ENCODE assay signal across 8 cellular contexts in genomic region chr6:159691963-159692287, GRCh38. TPM values are rescaled to one million over a fixed set of nuclear protein-coding genes. Genes with fewer than 3 reads are reported as not detected.
A peak's percentile ranks its signal among the peaks of the same experiment; 100 is the strongest.
DNase-seq lines count a peak whose midpoint lies in the region; ATAC-seq, FAIRE-seq and TF ChIP-seq lines count a peak whose summit lies in the region.

No MANE protein-coding gene starts in this region.

- peaks cover 3 to 33% of the 10 kb centered on the region in 2 experiments; a peak in 3 of 4 replicates for H3K79me2 ChIP-seq in H1 (ENCODE audit: control insufficient read depth in 1 of 2, insufficient read depth in 2 of 2, low read length in 2 of 2)
- peaks cover 55% of the 10 kb centered on the region for H3K79me2 ChIP-seq in osteoblast (ENCODE audit: insufficient read depth, low read length)

- H4K20me1 ChIP-seq in H1 (replicated peaks in 1 of 2; ENCODE audit: control insufficient read depth in 1 of 2, insufficient read depth in 2 of 2, low read length in 2 of 2) = peaks cover 4 to 12% of the 10 kb centered on the region in 2 experiments
- H4K20me1 ChIP-seq in osteoblast (ENCODE audit: insufficient read depth, low read length) = peaks cover 5% of the 10 kb centered on the region

- TF ChIP-seq RAD21 in H1 (IDR thresholded peaks at IDR 0.05 in 1 of 2, conservative IDR thresholded peaks at IDR 0.05 in 1 of 2; ENCODE audit: low read depth in 2 of 2, low read length in 2 of 2) = no peak

- POLR2A ChIA-PET in H1 (lab: Charles Lee; ENCODE audit: partially characterized antibody) = interaction anchor here (0.9 to 4.5 kb wide), 14 partner anchors 9 to 523 kb away, joined by 3 to 32 read pairs (median 7); partner anchors contain the start of genes ACAT2, FNDC1, MRPL18 and TCP1

- H3K36me3 ChIP-seq in ES-I3 (ENCODE audit: insufficient read depth, low read length) = peaks cover 4% of the 10 kb centered on the region; the same call in 1 of the 2 replicates
- H3K36me3 ChIP-seq in H1 (ENCODE audit: control insufficient read depth in 2 of 4, insufficient read depth in 4 of 4, low read length in 3 of 4) = peaks cover 0 to 7% (median 3%) of the 10 kb centered on the region in 4 experiments; a peak in 3 of 8 replicates
- H3K36me3 ChIP-seq in osteoblast (ENCODE audit: insufficient read depth, low read length) = peaks cover 13% of the 10 kb centered on the region

- H3K79me1 ChIP-seq in H1 (ENCODE audit: low read depth, low read length) = peaks cover 5% of the 10 kb centered on the region

- H2BK5ac ChIP-seq in H1 (ENCODE audit: low read depth, low read length) = no peak overlapping the region

- CTCF ChIA-PET in H1 (lab: Charles Lee; ENCODE audit: partially characterized antibody) = interaction anchor here (1.1 to 2.0 kb wide), 11 partner anchors 8 to 522 kb away, joined by 3 to 7 read pairs (median 4); partner anchors contain the start of gene FNDC1

- no peak overlapping the region for H4K5ac ChIP-seq in H1 (ENCODE audit: insufficient read length, low read depth, low read length)

- H3K9ac ChIP-seq in ES-I3 (ENCODE audit: low read depth, low read length) = peak overlapping the region; percentile 80; the same call in 1 of the 2 replicates
- peak overlapping the region in 1 of 4 experiments; percentile 74; a peak in 1 of 7 replicates for H3K9ac ChIP-seq in H1 (replicated peaks in 1 of 4; ENCODE audit: extremely low read depth in 1 of 4, low read depth in 3 of 4, low read length in 3 of 4)

- 0 out of 2 replicates have a peak overlapping the region, but pooled peaks have one; percentile 18 for H2BK15ac ChIP-seq in H1 (ENCODE audit: low read length)

- H3K18ac ChIP-seq in H1 (ENCODE audit: extremely low read depth, low read length) = no peak overlapping the region

- no peak overlapping the region for H3K23ac ChIP-seq in H1 (ENCODE audit: insufficient read length)

- no peak overlapping the region for H2BK12ac ChIP-seq in H1 (ENCODE audit: low read depth, low read length)

- H3K27ac ChIP-seq in H1 (ENCODE audit: low read depth, low read length) (no peak overlapping the region), osteoblast (ENCODE audit: low read depth, low read length) (peak overlapping the region; percentile 71)

- H4K8ac ChIP-seq in H1 (ENCODE audit: extremely low read depth, insufficient read depth, low read length) = no peak overlapping the region

- no peak for TF ChIP-seq EP300 in H1 (IDR thresholded peaks at IDR 0.05; ENCODE audit: borderline replicate concordance in 1 of 2, low read depth in 2 of 2, low read length in 2 of 2)

- H3K4me3 ChIP-seq in H1 (ENCODE audit: extremely low read depth in 1 of 4, insufficient read depth in 2 of 4, low read depth in 3 of 4, low read length in 4 of 4) = peak overlapping the region; percentile 51 to 99 (median 88); a peak in 7 of 8 replicates
- H3K4me3 ChIP-seq in osteoblast (ENCODE audit: insufficient read depth, low read length) = peak overlapping the region; percentile 85

- TF ChIP-seq POLR2A in H1 (IDR thresholded peaks at IDR 0.05; ENCODE audit: control extremely low read depth in 1 of 2, low read depth in 2 of 2, low read length in 2 of 2) = no peak

- peaks cover 14% of the 10 kb centered on the region for H3K23me2 ChIP-seq in H1 (ENCODE audit: low read depth, low read length)

- H3K4ac ChIP-seq in H1 (replicated peaks; ENCODE audit: insufficient read length, low read depth, low read length) = no peak overlapping the region

- H3K56ac ChIP-seq in H1 (replicated peaks; ENCODE audit: insufficient read length, low read depth, low read length) = no peak overlapping the region

- FAIRE-seq in H1 (lab: Jason Lieb, UNC) = no peak

- H2AFZ ChIP-seq in H1 (ENCODE audit: low read length) = no peak overlapping the region
- H2AFZ ChIP-seq in osteoblast (ENCODE audit: low read length) = peak overlapping the region; percentile 83

- H2AK5ac ChIP-seq in H1 (ENCODE audit: low read depth, low read length) = peak overlapping the region; percentile 39; the same call in 1 of the 2 replicates

- H3K9me3 ChIP-seq in ES-I3 (ENCODE audit: control insufficient read depth, insufficient read depth, low read length) (no peaks in the 10 kb centered on the region), H1 (ENCODE audit: insufficient read depth in 2 of 2, low read depth in 1 of 2, low read length in 1 of 2) (no peaks in the 10 kb centered on the region), osteoblast (ENCODE audit: low read depth, low read length) (no peaks in the 10 kb centered on the region)

- WGBS in H1 (ENCODE audit: extremely low coverage in 1 of 2, insufficient coverage in 1 of 2, insufficient read length in 1 of 2, insufficient replicate concordance in 2 of 2, low coverage in 1 of 2, low lambda C conversion rate in 2 of 2, missing lambda C conversion rate in 1 of 2), 2 experiments = 72% methylated on average over 7 of the region's 7 CpGs; no CpG with 5 or more reads in 1 of the 2 experiments

- no peak overlapping the region for H2BK120ac ChIP-seq in H1 (replicated peaks; ENCODE audit: low read depth, low read length)

- no peak for TF ChIP-seq CTCF in H1 (IDR thresholded peaks at IDR 0.05; ENCODE audit: control extremely low read depth in 1 of 3, insufficient read depth in 1 of 3, low read depth in 1 of 3, low read length in 3 of 3)
- no peak for TF ChIP-seq CTCF in osteoblast (IDR thresholded peaks at IDR 0.05; ENCODE audit: extremely low read depth, low read depth, low read length)

- H3K4me1 ChIP-seq in ES-I3 (ENCODE audit: insufficient read depth, low read length) (no peaks in the 10 kb centered on the region), H1 (replicated peaks in 1 of 4; ENCODE audit: control insufficient read depth in 3 of 4, insufficient read depth in 4 of 4, low read length in 3 of 4) (peaks cover 3 to 15% (median 8%) of the 10 kb centered on the region in 4 experiments), osteoblast (ENCODE audit: insufficient read depth, low read length) (peaks cover 22% of the 10 kb centered on the region)

- no peak overlapping the region for H3K14ac ChIP-seq in H1 (ENCODE audit: insufficient read length)

- H3K4me2 ChIP-seq in H1 (ENCODE audit: insufficient read depth in 1 of 2, low read depth in 2 of 2, low read length in 2 of 2) (peak overlapping the region; percentile 90 to 96), osteoblast (ENCODE audit: insufficient read depth, low read length) (peak overlapping the region; percentile 84)

- H4K91ac ChIP-seq in H1 (replicated peaks; ENCODE audit: insufficient read length, low read length) = no peak overlapping the region

- DNase-seq in NCI-H69 (lab: John Stamatoyannopoulos, UW) (peak; percentile 25), H1 (ENCODE audit: low read depth in 1 of 2, low spot score in 2 of 2) (no peak), osteoblast (ENCODE audit: insufficient read length, low spot score, missing footprints) (peak; percentile 78), SK-N-DZ (ENCODE audit: low spot score) (no peak)

- ATAC-seq in GM21390 (IDR thresholded peaks at IDR 0.05; ENCODE audit: unreplicated experiment) (no peak), HG02840 (IDR thresholded peaks at IDR 0.05; ENCODE audit: low FRiP score, unreplicated experiment) (no peak), GM18498 (IDR thresholded peaks at IDR 0.05; ENCODE audit: unreplicated experiment) (no peak)

- no peaks in the 10 kb centered on the region for H3K27me3 ChIP-seq in H1 (replicated peaks in 1 of 4; ENCODE audit: control insufficient read depth in 3 of 4, extremely low read depth in 1 of 4, insufficient read depth in 3 of 4, low read length in 3 of 4)
- no peaks in the 10 kb centered on the region for H3K27me3 ChIP-seq in osteoblast (ENCODE audit: insufficient read depth, low read length)

- no peak overlapping the region for H2BK20ac ChIP-seq in H1 (ENCODE audit: low read length)

TF ChIP-seq in H1, 55 proteins besides CTCF, POLR2A, EP300 and RAD21 (continues in another document):
- no peak for TF ChIP-seq RNF2 (IDR thresholded peaks at IDR 0.05; ENCODE audit: borderline replicate concordance, low read depth, low read length, missing control alignments, poor library complexity, severe bottlenecking)
- no peak for TF ChIP-seq RXRA (IDR thresholded peaks at IDR 0.05; ENCODE audit: insufficient read depth, low read depth, low read length)
- no peak for TF ChIP-seq CEBPB (IDR thresholded peaks at IDR 0.05; ENCODE audit: low read depth, low read length)

RNA-seq across cellular contexts. Expression of gene SOD2, which starts 1.1 kb away (rescaled TPM):
- total RNA-seq in H1 (2021; fragmentation: NEBNext Ultra II Directional; extraction: Animal tissue kit (Norgen Biotek cat#: 25700)) = 88.7 and 96.9 TPM in 2 replicates
- 30.6 and 31.1 TPM in 2 replicates for polyA plus RNA-seq in H1 (2011; rRNA removed)
- polyA plus RNA-seq in H1 (2011; cell fraction: cytosol; rRNA removed) = 44.2 TPM
- 25.3 TPM for polyA plus RNA-seq in H1 (2011; cell fraction: nucleus; rRNA removed)
- polyA plus RNA-seq in H1 (2012, experiment 1 of 2) = 72.3 to 80.7 TPM (median 75.0 TPM) in 4 replicates
- polyA plus RNA-seq in H1 (2012, experiment 2 of 2) = 10.8 TPM
- 30.9 TPM for polyA plus RNA-seq in H1 (2013, experiment 1 of 2)
- 34.0 TPM for polyA plus RNA-seq in H1 (2013, experiment 2 of 2)
- 70.3 and 85.7 TPM in 2 replicates for polyA minus RNA-seq in H1 (2011; rRNA and poly(A)+ RNA removed)
- 63.2 TPM for polyA minus RNA-seq in H1 (2011; cell fraction: cytosol; rRNA and poly(A)+ RNA removed)
- 28.4 TPM for polyA minus RNA-seq in H1 (2011; cell fraction: nucleus; rRNA and poly(A)+ RNA removed)
- 294 and 544 TPM in 2 replicates for total RNA-seq in osteoblast
- polyA plus RNA-seq in SK-N-DZ (2014; cell fraction: cytosol; rRNA removed) = 40.9 and 47.1 TPM in 2 replicates
- 10.8 and 11.8 TPM in 2 replicates for polyA plus RNA-seq in SK-N-DZ (2014; cell fraction: nucleus; rRNA removed)

RNA-seq across cellular contexts. Expression of gene WTAP, which starts 35.4 kb away (rescaled TPM):
- total RNA-seq in H1 (2021; fragmentation: NEBNext Ultra II Directional; extraction: Animal tissue kit (Norgen Biotek cat#: 25700)) = 112 and 120 TPM in 2 replicates
- polyA plus RNA-seq in H1 (2011; rRNA removed) = 18.0 and 32.6 TPM in 2 replicates
- 29.4 TPM for polyA plus RNA-seq in H1 (2011; cell fraction: cytosol; rRNA removed)
- polyA plus RNA-seq in H1 (2011; cell fraction: nucleus; rRNA removed) = 14.5 TPM
- polyA plus RNA-seq in H1 (2012, experiment 1 of 2) = 68.6 to 94.3 TPM (median 72.3 TPM) in 4 replicates
- 11.3 TPM for polyA plus RNA-seq in H1 (2012, experiment 2 of 2)
- 85.1 TPM for polyA plus RNA-seq in H1 (2013, experiment 1 of 2)
- polyA plus RNA-seq in H1 (2013, experiment 2 of 2) = 86.1 TPM
- polyA minus RNA-seq in H1 (2011; rRNA and poly(A)+ RNA removed) = 45.6 and 49.7 TPM in 2 replicates
- 32.6 TPM for polyA minus RNA-seq in H1 (2011; cell fraction: cytosol; rRNA and poly(A)+ RNA removed)
- polyA minus RNA-seq in H1 (2011; cell fraction: nucleus; rRNA and poly(A)+ RNA removed) = 52.7 TPM
- 109 and 119 TPM in 2 replicates for total RNA-seq in osteoblast
- 69.2 and 80.0 TPM in 2 replicates for polyA plus RNA-seq in SK-N-DZ (2014; cell fraction: cytosol; rRNA removed)
- polyA plus RNA-seq in SK-N-DZ (2014; cell fraction: nucleus; rRNA removed) = 55.7 and 72.7 TPM in 2 replicates

Comparison
In these comparisons a context has a peak if more than half of its experiments do, and no peak if none do; other contexts are left out.
1. DNase-seq: peak in NCI-H69 (single experiment) and osteoblast (single experiment); none in H1 (0 of 2) and SK-N-DZ (single experiment).